ENCODE assay signal across 27 cellular contexts in the genomic region with DNA sequence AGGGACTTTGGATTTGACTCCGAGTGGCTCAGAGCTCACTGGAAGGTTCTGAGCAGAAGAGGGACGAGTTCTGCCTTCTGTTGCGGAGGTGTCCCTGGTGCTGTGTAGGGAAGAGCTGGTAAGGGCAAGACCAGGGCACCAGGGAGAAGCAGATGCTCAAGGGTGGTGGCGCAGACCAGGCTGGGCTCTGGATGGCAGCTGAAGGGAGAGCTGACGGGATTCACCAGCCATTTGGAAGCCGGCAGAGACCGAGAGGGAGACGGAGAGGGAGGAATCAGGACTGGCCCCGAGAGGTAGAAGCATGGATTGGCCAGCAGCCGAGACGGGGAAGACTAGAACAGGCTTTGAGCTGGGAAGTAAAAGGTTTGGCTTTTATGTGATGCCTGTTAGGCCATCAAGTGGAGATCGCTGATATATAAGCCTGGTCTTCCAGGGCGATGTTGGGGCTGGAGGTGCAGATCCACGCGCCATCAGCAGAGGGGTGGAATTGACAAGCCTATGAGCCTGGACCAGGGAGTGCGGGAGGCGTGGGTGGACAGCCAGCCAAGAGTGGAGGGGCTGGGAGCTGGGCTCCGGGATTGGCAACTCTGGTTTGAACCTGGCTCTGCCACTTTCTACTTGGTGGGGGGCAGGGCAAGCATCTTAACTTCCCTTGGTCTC. TPM values are rescaled to one million over a fixed set of nuclear protein-coding genes. Genes with fewer than 3 reads are reported as not detected.
"Had no signal": no experiment of that assay in that cellular context is flagged by ENCODE, and none has a peak within 500 bp of the region (broad histone marks: within the 10 kb centered on the region; RNA-seq: fewer than 3 reads in every experiment).

No MANE protein-coding gene starts in this region.

- H3K9ac ChIP-seq: SK-N-SH had no signal

- H3K4me2 ChIP-seq: SK-N-SH had no signal

- H3K27ac ChIP-seq: brain microvascular endothelial cell, SJCRH30, VCaP had no signal

- DNase-seq: activated CD4-positive, alpha-beta T cell treated with anti-CD3 and anti-CD28 coated beads for 4 hours; activated CD4-positive, alpha-beta T cell treated with anti-CD3 and anti-CD28 coated beads, Interleukin-2, amount 50 U/mL, for 48 hours; activated CD8-positive, alpha-beta memory T cell treated with anti-CD3 and anti-CD28 coated beads, Interleukin-2, amount 10 ng/mL, durations not matched to agents 7 days and 5 days; activated effector memory CD4-positive, alpha-beta T cell treated with Interleukin-2 at 50 U/mL for 16 hours; activated naive CD4-positive, alpha-beta T cell; activated T-cell treated with anti-CD3 and anti-CD28 coated beads, Interleukin-2, amount 50 U/mL, for 24 hours; amygdala; brain microvascular endothelial cell; Kasumi-1; KBM-7; NCI-H1417 treated with DMSO at 0.1 percent for 48 hours; NCI-H1694; NCI-H2029; NCI-H2107; NCI-H510A treated with DMSO at 0.1 percent for 48 hours; NCI-H69; NK-92 treated with Interleukin-12 subunit alpha and Interleukin-12 subunit beta, amount 100 ng/mL, for 24 hours; OCI-M1; RPMI8226; SJCRH30; SK-N-SH; T-helper 1 cell had no signal

- H3K27me3 ChIP-seq: brain microvascular endothelial cell had no signal

- H3K4me3 ChIP-seq: SJCRH30 had no signal

- H3K36me3 ChIP-seq: brain microvascular endothelial cell, SJCRH30 had no signal

- H3K9me3 ChIP-seq: SJCRH30, SK-N-SH had no signal

- ATAC-seq: activated CD4-positive, CD25-positive, alpha-beta regulatory T cell treated with anti-CD3 and anti-CD28 coated beads, Interleukin-2, amount 50 U/mL, for 24 hours; activated CD8-positive, alpha-beta memory T cell treated with anti-CD3 and anti-CD28 coated beads, Interleukin-2, amount 10 ng/mL, durations not matched to agents 7 days and 5 days; Panc1 had no signal

RNA-seq across cellular contexts. Expression of a gene that starts 43.4 kb away (rescaled TPM):
- total RNA-seq: activated CD8-positive, alpha-beta memory T cell treated with anti-CD3 and anti-CD28 coated beads, Interleukin-2, amount 10 ng/mL, durations not matched to agents 7 days and 5 days; activated T-helper 1 cell treated with anti-CD3 and anti-CD28 coated beads, Interleukin-12 subunit alpha, Interleukin-12 subunit beta, Interleukin-2, Interleukin-4 antibody, amounts not matched to agents 30 ng/mL and 10 ng/mL and 1 ng/mL, durations not matched to agents 14 hours and 24 hours and 36 hours; T-helper 2 cell treated with Interferon-gamma antibody and Interleukin-4, amounts not matched to agents 100 ng/mL and 5 ng/mL, for 36 hours had no signal
